1 cellular context compared by ENCODE assay signal in genomic region chr4:185380320-185380719, GRCh38.
TF ChIP-seq lines count a peak whose summit lies in the region.

No MANE protein-coding gene starts in this region.

TF ChIP-seq in HepG2, 621 proteins besides CTCF, POLR2A, EP300 and RAD21 (continued from another document):
- no peak for TF ChIP-seq ZSCAN5A (CRISPR knock-in tag; IDR thresholded peaks at IDR 0.05; ENCODE audit: borderline replicate concordance)
- TF ChIP-seq GFI1 (CRISPR knock-in tag; IDR thresholded peaks at IDR 0.05; ENCODE audit: borderline replicate concordance) = no peak
- TF ChIP-seq BCL6 (CRISPR knock-in tag; IDR thresholded peaks at IDR 0.05) = peak; percentile 60; the same call in 1 of the 2 replicates
- TF ChIP-seq SNAPC4 (CRISPR knock-in tag; IDR thresholded peaks at IDR 0.05) = no peak
- peak; percentile 62 for TF ChIP-seq ARID5B (CRISPR knock-in tag; IDR thresholded peaks at IDR 0.05)
- no peak for TF ChIP-seq AKNA (CRISPR knock-in tag; IDR thresholded peaks at IDR 0.05; ENCODE audit: borderline replicate concordance)
- no peak for TF ChIP-seq CHD4 (IDR thresholded peaks at IDR 0.05; ENCODE audit: borderline replicate concordance, low read length)
- no peak for TF ChIP-seq REXO4 (CRISPR knock-in tag; IDR thresholded peaks at IDR 0.05; ENCODE audit: borderline replicate concordance)
- no peak for TF ChIP-seq ZNF10 (CRISPR knock-in tag; IDR thresholded peaks at IDR 0.05; ENCODE audit: borderline replicate concordance, low read depth)
- no peak for TF ChIP-seq CHCHD3 (CRISPR knock-in tag; IDR thresholded peaks at IDR 0.05)
- TF ChIP-seq HOXA3 (CRISPR knock-in tag; IDR thresholded peaks at IDR 0.05) = no peak; the same call in 1 of the 2 replicates
- TF ChIP-seq ATF3 (CRISPR knock-in tag; IDR thresholded peaks at IDR 0.05) = no peak
- TF ChIP-seq MLLT10 (CRISPR knock-in tag; IDR thresholded peaks at IDR 0.05) = no peak
- no peak for TF ChIP-seq NCOR1 (IDR thresholded peaks at IDR 0.05; ENCODE audit: borderline replicate concordance, low read length)
- TF ChIP-seq JUND (CRISPR knock-in tag; IDR thresholded peaks at IDR 0.05) = no peak
- no peak for TF ChIP-seq ZNF784 (CRISPR knock-in tag; IDR thresholded peaks at IDR 0.05; ENCODE audit: borderline replicate concordance)
- TF ChIP-seq ATF2 (CRISPR knock-in tag; IDR thresholded peaks at IDR 0.05) = 0 out of 2 replicates have a peak, but pooled peaks have one; percentile 41
- no peak for TF ChIP-seq FUBP1 (CRISPR knock-in tag; IDR thresholded peaks at IDR 0.05; ENCODE audit: borderline replicate concordance)
- no peak for TF ChIP-seq PLRG1 (conservative IDR thresholded peaks at IDR 0.05)
- TF ChIP-seq CENPBD1 (CRISPR knock-in tag; IDR thresholded peaks at IDR 0.05; ENCODE audit: borderline replicate concordance, low read depth) = no peak
- TF ChIP-seq MAFF (IDR thresholded peaks at IDR 0.05; ENCODE audit: low read depth, low read length) = no peak
- TF ChIP-seq ARHGAP35 (CRISPR knock-in tag; IDR thresholded peaks at IDR 0.05; ENCODE audit: borderline replicate concordance) = no peak
- TF ChIP-seq SCMH1 (CRISPR knock-in tag; IDR thresholded peaks at IDR 0.05; ENCODE audit: borderline replicate concordance) = no peak
- peak; percentile 69 for TF ChIP-seq ZMYM4 (CRISPR knock-in tag; IDR thresholded peaks at IDR 0.05)
